ENCODE assay signal across 1 cellular context in the genomic region with DNA sequence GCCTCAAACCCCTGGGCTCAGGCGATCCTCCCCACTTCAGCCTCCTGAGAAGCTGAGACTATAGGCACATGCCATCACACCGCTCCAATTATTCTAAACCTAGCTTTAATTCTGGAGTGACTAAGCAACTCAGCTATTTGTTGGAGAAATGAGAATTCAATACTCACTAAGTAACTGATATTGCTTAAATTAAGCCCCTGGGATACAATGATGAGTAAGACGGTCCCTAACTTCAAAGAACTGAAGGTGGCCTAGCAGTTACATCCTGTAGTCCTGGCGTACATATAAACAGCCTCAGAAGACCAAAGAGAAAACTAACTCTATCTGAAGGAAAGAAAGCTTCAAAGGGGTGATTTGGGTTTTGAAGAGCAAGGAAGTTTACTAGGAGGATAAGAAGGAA.
TF ChIP-seq lines count a peak whose summit lies in the region.

No MANE protein-coding gene starts in this region.

TF ChIP-seq in GM12878, 131 proteins besides CTCF, POLR2A, EP300 and RAD21 (continued from another document and continues in another):
- TF ChIP-seq CEBPB (IDR thresholded peaks at IDR 0.05; ENCODE audit: borderline replicate concordance in 1 of 2, low read depth in 2 of 2, low read length in 2 of 2) = no peak
- TF ChIP-seq, protein P1, sequence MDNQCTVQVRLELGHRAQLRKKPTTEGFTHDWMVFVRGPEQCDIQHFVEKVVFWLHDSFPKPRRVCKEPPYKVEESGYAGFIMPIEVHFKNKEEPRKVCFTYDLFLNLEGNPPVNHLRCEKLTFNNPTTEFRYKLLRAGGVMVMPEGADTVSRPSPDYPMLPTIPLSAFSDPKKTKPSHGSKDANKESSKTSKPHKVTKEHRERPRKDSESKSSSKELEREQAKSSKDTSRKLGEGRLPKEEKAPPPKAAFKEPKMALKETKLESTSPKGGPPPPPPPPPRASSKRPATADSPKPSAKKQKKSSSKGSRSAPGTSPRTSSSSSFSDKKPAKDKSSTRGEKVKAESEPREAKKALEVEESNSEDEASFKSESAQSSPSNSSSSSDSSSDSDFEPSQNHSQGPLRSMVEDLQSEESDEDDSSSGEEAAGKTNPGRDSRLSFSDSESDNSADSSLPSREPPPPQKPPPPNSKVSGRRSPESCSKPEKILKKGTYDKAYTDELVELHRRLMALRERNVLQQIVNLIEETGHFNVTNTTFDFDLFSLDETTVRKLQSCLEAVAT (IDR thresholded peaks at IDR 0.05) = no peak
- TF ChIP-seq SRF (IDR thresholded peaks at IDR 0.05; ENCODE audit: low read depth in 2 of 2, low read length in 2 of 2) = no peak
- no peak for TF ChIP-seq POLR2AphosphoS5 (IDR thresholded peaks at IDR 0.05; ENCODE audit: low read length)
- TF ChIP-seq SREBF2 (IDR thresholded peaks at IDR 0.05; ENCODE audit: low read length) = no peak
- TF ChIP-seq MXI1 (IDR thresholded peaks at IDR 0.05; ENCODE audit: low read depth, low read length) = no peak
- peak; percentile 83 for TF ChIP-seq MTA2 (IDR thresholded peaks at IDR 0.05; ENCODE audit: low read depth)
- TF ChIP-seq DPF2 (IDR thresholded peaks at IDR 0.05) = no peak
- TF ChIP-seq CBFB (IDR thresholded peaks at IDR 0.05; ENCODE audit: low read depth) = no peak
- TF ChIP-seq, protein P2, sequence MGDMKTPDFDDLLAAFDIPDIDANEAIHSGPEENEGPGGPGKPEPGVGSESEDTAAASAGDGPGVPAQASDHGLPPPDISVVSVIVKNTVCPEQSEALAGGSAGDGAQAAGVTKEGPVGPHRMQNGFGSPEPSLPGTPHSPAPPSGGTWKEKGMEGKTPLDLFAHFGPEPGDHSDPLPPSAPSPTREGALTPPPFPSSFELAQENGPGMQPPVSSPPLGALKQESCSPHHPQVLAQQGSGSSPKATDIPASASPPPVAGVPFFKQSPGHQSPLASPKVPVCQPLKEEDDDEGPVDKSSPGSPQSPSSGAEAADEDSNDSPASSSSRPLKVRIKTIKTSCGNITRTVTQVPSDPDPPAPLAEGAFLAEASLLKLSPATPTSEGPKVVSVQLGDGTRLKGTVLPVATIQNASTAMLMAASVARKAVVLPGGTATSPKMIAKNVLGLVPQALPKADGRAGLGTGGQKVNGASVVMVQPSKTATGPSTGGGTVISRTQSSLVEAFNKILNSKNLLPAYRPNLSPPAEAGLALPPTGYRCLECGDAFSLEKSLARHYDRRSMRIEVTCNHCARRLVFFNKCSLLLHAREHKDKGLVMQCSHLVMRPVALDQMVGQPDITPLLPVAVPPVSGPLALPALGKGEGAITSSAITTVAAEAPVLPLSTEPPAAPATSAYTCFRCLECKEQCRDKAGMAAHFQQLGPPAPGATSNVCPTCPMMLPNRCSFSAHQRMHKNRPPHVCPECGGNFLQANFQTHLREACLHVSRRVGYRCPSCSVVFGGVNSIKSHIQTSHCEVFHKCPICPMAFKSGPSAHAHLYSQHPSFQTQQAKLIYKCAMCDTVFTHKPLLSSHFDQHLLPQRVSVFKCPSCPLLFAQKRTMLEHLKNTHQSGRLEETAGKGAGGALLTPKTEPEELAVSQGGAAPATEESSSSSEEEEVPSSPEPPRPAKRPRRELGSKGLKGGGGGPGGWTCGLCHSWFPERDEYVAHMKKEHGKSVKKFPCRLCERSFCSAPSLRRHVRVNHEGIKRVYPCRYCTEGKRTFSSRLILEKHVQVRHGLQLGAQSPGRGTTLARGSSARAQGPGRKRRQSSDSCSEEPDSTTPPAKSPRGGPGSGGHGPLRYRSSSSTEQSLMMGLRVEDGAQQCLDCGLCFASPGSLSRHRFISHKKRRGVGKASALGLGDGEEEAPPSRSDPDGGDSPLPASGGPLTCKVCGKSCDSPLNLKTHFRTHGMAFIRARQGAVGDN (IDR thresholded peaks at IDR 0.05) = 0 out of 2 replicates have a peak, but pooled peaks have one; percentile 16
- no peak for TF ChIP-seq HDGF (IDR thresholded peaks at IDR 0.05)
- TF ChIP-seq EZH2 (IDR thresholded peaks at IDR 0.05; ENCODE audit: borderline replicate concordance, control insufficient read depth, low read depth, low read length) = no peak
- TF ChIP-seq, protein P3, sequence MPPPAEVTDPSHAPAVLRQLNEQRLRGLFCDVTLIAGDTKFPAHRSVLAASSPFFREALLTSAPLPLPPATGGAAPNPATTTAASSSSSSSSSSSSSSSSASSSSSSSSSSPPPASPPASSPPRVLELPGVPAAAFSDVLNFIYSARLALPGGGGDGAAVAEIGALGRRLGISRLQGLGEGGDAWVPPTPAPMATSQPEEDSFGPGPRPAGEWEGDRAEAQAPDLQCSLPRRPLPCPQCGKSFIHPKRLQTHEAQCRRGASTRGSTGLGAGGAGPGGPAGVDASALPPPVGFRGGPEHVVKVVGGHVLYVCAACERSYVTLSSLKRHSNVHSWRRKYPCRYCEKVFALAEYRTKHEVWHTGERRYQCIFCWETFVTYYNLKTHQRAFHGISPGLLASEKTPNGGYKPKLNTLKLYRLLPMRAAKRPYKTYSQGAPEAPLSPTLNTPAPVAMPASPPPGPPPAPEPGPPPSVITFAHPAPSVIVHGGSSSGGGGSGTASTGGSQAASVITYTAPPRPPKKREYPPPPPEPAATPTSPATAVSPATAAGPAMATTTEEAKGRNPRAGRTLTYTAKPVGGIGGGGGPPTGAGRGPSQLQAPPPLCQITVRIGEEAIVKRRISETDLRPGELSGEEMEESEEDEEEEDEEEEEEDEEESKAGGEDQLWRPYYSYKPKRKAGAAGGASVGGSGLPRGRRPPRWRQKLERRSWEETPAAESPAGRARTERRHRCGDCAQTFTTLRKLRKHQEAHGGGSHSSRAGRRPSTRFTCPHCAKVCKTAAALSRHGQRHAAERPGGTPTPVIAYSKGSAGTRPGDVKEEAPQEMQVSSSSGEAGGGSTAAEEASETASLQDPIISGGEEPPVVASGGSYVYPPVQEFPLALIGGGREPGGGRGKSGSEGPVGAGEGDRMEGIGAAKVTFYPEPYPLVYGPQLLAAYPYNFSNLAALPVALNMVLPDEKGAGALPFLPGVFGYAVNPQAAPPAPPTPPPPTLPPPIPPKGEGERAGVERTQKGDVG (CRISPR knock-in tag; IDR thresholded peaks at IDR 0.05) = no peak
- no peak; a peak in 2 of 4 replicates for TF ChIP-seq IKZF2 (IDR thresholded peaks at IDR 0.05)
- no peak for TF ChIP-seq NR2C2 (IDR thresholded peaks at IDR 0.05; ENCODE audit: borderline replicate concordance, control insufficient read depth, insufficient read length, low read depth)
- no peak for TF ChIP-seq NFXL1 (IDR thresholded peaks at IDR 0.05; ENCODE audit: borderline replicate concordance)
- no peak for TF ChIP-seq ZZZ3 (IDR thresholded peaks at IDR 0.05; ENCODE audit: control insufficient read depth, insufficient read length, low read depth)
- no peak for TF ChIP-seq ZBED1 (IDR thresholded peaks at IDR 0.05; ENCODE audit: borderline replicate concordance)
- TF ChIP-seq TCF7 (IDR thresholded peaks at IDR 0.05; ENCODE audit: borderline replicate concordance) = peak; percentile 94
- no peak for TF ChIP-seq KDM1A (IDR thresholded peaks at IDR 0.05; ENCODE audit: borderline replicate concordance)
- no peak; the same call in 1 of the 2 replicates for TF ChIP-seq EED (IDR thresholded peaks at IDR 0.05; ENCODE audit: low read depth)
- no peak for TF ChIP-seq GABPA (IDR thresholded peaks at IDR 0.05; ENCODE audit: low read depth)
- TF ChIP-seq JUNB (IDR thresholded peaks at IDR 0.05) = peak; percentile 89
- no peak for TF ChIP-seq PAX8 (IDR thresholded peaks at IDR 0.05)
- TF ChIP-seq, protein P4, sequence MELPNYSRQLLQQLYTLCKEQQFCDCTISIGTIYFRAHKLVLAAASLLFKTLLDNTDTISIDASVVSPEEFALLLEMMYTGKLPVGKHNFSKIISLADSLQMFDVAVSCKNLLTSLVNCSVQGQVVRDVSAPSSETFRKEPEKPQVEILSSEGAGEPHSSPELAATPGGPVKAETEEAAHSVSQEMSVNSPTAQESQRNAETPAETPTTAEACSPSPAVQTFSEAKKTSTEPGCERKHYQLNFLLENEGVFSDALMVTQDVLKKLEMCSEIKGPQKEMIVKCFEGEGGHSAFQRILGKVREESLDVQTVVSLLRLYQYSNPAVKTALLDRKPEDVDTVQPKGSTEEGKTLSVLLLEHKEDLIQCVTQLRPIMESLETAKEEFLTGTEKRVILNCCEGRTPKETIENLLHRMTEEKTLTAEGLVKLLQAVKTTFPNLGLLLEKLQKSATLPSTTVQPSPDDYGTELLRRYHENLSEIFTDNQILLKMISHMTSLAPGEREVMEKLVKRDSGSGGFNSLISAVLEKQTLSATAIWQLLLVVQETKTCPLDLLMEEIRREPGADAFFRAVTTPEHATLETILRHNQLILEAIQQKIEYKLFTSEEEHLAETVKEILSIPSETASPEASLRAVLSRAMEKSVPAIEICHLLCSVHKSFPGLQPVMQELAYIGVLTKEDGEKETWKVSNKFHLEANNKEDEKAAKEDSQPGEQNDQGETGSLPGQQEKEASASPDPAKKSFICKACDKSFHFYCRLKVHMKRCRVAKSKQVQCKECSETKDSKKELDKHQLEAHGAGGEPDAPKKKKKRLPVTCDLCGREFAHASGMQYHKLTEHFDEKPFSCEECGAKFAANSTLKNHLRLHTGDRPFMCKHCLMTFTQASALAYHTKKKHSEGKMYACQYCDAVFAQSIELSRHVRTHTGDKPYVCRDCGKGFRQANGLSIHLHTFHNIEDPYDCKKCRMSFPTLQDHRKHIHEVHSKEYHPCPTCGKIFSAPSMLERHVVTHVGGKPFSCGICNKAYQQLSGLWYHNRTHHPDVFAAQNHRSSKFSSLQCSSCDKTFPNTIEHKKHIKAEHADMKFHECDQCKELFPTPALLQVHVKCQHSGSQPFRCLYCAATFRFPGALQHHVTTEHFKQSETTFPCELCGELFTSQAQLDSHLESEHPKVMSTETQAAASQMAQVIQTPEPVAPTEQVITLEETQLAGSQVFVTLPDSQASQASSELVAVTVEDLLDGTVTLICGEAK (IDR thresholded peaks at IDR 0.05; ENCODE audit: borderline replicate concordance) = no peak
- TF ChIP-seq NR2F1 (conservative IDR thresholded peaks at IDR 0.05) = no peak
- TF ChIP-seq RUNX3 (IDR thresholded peaks at IDR 0.05; ENCODE audit: low read length) = no peak
- TF ChIP-seq, protein P5, sequence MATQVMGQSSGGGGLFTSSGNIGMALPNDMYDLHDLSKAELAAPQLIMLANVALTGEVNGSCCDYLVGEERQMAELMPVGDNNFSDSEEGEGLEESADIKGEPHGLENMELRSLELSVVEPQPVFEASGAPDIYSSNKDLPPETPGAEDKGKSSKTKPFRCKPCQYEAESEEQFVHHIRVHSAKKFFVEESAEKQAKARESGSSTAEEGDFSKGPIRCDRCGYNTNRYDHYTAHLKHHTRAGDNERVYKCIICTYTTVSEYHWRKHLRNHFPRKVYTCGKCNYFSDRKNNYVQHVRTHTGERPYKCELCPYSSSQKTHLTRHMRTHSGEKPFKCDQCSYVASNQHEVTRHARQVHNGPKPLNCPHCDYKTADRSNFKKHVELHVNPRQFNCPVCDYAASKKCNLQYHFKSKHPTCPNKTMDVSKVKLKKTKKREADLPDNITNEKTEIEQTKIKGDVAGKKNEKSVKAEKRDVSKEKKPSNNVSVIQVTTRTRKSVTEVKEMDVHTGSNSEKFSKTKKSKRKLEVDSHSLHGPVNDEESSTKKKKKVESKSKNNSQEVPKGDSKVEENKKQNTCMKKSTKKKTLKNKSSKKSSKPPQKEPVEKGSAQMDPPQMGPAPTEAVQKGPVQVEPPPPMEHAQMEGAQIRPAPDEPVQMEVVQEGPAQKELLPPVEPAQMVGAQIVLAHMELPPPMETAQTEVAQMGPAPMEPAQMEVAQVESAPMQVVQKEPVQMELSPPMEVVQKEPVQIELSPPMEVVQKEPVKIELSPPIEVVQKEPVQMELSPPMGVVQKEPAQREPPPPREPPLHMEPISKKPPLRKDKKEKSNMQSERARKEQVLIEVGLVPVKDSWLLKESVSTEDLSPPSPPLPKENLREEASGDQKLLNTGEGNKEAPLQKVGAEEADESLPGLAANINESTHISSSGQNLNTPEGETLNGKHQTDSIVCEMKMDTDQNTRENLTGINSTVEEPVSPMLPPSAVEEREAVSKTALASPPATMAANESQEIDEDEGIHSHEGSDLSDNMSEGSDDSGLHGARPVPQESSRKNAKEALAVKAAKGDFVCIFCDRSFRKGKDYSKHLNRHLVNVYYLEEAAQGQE (IDR thresholded peaks at IDR 0.05; ENCODE audit: low read depth, low read length) = no peak
- TF ChIP-seq, protein P6, sequence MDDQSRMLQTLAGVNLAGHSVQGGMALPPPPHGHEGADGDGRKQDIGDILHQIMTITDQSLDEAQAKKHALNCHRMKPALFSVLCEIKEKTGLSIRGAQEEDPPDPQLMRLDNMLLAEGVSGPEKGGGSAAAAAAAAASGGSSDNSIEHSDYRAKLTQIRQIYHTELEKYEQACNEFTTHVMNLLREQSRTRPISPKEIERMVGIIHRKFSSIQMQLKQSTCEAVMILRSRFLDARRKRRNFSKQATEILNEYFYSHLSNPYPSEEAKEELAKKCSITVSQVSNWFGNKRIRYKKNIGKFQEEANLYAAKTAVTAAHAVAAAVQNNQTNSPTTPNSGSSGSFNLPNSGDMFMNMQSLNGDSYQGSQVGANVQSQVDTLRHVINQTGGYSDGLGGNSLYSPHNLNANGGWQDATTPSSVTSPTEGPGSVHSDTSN (IDR thresholded peaks at IDR 0.05; ENCODE audit: insufficient replicate concordance, low read depth, low read length) = no peak
- TF ChIP-seq, protein P7, sequence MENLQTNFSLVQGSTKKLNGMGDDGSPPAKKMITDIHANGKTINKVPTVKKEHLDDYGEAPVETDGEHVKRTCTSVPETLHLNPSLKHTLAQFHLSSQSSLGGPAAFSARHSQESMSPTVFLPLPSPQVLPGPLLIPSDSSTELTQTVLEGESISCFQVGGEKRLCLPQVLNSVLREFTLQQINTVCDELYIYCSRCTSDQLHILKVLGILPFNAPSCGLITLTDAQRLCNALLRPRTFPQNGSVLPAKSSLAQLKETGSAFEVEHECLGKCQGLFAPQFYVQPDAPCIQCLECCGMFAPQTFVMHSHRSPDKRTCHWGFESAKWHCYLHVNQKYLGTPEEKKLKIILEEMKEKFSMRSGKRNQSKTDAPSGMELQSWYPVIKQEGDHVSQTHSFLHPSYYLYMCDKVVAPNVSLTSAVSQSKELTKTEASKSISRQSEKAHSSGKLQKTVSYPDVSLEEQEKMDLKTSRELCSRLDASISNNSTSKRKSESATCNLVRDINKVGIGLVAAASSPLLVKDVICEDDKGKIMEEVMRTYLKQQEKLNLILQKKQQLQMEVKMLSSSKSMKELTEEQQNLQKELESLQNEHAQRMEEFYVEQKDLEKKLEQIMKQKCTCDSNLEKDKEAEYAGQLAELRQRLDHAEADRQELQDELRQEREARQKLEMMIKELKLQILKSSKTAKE (IDR thresholded peaks at IDR 0.05; ENCODE audit: low read depth, poor library complexity, severe bottlenecking) = no peak
- no peak for TF ChIP-seq CHD2 (IDR thresholded peaks at IDR 0.05; ENCODE audit: borderline replicate concordance, low read depth, low read length)
- TF ChIP-seq CREB1 (IDR thresholded peaks at IDR 0.05; ENCODE audit: low read depth) = no peak
- peak; percentile 48; the same call in 1 of the 2 replicates for TF ChIP-seq FOXM1 (IDR thresholded peaks at IDR 0.05; ENCODE audit: low read depth, low read length)
- TF ChIP-seq, protein P8, sequence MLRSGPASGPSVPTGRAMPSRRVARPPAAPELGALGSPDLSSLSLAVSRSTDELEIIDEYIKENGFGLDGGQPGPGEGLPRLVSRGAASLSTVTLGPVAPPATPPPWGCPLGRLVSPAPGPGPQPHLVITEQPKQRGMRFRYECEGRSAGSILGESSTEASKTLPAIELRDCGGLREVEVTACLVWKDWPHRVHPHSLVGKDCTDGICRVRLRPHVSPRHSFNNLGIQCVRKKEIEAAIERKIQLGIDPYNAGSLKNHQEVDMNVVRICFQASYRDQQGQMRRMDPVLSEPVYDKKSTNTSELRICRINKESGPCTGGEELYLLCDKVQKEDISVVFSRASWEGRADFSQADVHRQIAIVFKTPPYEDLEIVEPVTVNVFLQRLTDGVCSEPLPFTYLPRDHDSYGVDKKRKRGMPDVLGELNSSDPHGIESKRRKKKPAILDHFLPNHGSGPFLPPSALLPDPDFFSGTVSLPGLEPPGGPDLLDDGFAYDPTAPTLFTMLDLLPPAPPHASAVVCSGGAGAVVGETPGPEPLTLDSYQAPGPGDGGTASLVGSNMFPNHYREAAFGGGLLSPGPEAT (IDR thresholded peaks at IDR 0.05; ENCODE audit: low read depth) = no peak
- TF ChIP-seq BRCA1 (IDR thresholded peaks at IDR 0.05; ENCODE audit: low read depth, low read length) = no peak
- peak; percentile 75 for TF ChIP-seq MEF2B (IDR thresholded peaks at IDR 0.05; ENCODE audit: partially characterized antibody, poor library complexity, severe bottlenecking)
